8 cellular contexts compared by ENCODE assay signal in the genomic region with DNA sequence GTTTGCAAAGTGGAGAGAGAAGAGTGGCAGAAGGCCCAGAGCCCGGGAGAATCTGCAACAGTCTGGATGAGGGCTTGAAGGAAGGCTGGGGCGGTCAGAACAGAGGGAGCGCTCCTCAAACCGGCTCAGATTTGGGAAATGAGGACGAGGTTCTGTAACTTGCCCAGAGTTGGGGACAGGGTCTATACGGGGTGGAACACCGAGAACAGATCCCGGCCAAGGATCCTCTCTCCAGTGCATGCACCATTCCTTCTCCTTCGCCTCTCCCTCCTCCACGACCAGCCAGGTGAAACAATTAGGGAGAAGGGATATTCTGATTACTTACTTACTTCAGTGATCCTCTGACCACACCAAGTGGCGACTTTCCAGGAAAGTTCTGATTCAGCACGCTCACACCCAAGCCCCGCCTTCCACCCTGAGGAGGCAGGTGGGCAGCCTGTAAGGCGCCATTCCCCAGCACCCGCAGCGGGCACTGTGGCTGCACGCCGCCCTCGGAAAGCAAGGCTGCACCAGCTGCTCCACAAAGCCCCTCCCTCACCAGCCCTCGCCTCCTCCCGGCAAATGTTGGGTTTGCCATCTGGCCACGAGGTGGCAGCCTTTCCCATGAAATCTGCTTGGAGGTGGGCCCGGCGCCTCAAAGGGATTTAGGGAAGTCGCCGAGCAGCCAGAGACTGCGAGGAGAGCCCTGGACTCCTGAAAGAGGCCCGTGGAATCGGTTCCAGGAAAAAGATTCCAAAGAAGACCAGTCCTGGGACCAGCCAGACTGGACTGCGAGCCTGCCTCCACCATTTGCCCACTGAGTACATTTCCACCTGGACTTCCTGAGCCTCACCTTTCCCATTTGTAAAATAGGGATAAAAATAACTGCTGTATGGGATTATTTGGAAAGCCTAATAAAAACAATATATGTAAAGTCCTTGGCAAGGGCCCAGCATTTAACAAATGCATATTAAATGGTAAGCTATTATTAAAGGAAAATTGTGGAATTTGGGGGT.
DNase-seq lines count a peak whose midpoint lies in the region; ATAC-seq and TF ChIP-seq lines count a peak whose summit lies in the region.

No MANE protein-coding gene starts in this region.

- DNase-seq in Ammon's horn (ENCODE audit: low spot score): peak; percentile 93
- peak; percentile 94 for DNase-seq in NCI-H345 (lab: John Stamatoyannopoulos, UW)
- DNase-seq in activated CD4-positive, alpha-beta T cell treated with anti-CD3 and anti-CD28 coated beads for 1 hour: peak; percentile 42
- DNase-seq in coronary artery (ENCODE audit: low spot score): peak; percentile 76
- peak; percentile 97 for DNase-seq in left kidney (ENCODE audit: low read depth, low spot score)
- peak; percentile 62 to 73 for DNase-seq in stimulated activated CD4-positive, alpha-beta T cell treated with anti-CD3 and anti-CD28 coated beads, Interleukin-1b, Interleukin-23, amount 100 ng/mL, for 4 hours (ENCODE audit: low read depth in 2 of 2)

- TF ChIP-seq CTCF in coronary artery (IDR thresholded peaks at IDR 0.05): peak; percentile 88

- ATAC-seq in GM19043 (IDR thresholded peaks at IDR 0.05; ENCODE audit: low read depth, unreplicated experiment) (peak; percentile 91), HG03354 (IDR thresholded peaks at IDR 0.05; ENCODE audit: poor library complexity, severe bottlenecking, unreplicated experiment) (peak; percentile 95)

- peak overlapping the region; percentile 65 for H3K4me3 ChIP-seq in coronary artery

- H3K27ac ChIP-seq in coronary artery: no peak overlapping the region

Comparison
In these comparisons a context has a peak if more than half of its experiments do, and no peak if none do; other contexts are left out.
1. DNase-seq: peak in every context shown above with its lines; median percentile 97 in left kidney; 94 in NCI-H345; 93 in Ammon's horn; 76 in coronary artery; 68 in stimulated activated CD4-positive, alpha-beta T cell treated with anti-CD3 and anti-CD28 coated beads, Interleukin-1b, Interleukin-23, amount 100 ng/mL, for 4 hours; 42 in activated CD4-positive, alpha-beta T cell treated with anti-CD3 and anti-CD28 coated beads for 1 hour.